Comparison of ENCODE assay signal across 14 cellular contexts in genomic region chr10:97921581-97922377, GRCh38.
DNase-seq lines count a peak whose midpoint lies in the region; ATAC-seq and TF ChIP-seq lines count a peak whose summit lies in the region.
"Had no signal": no experiment of that assay in that cellular context is flagged by ENCODE, and none has a peak within 500 bp of the region (broad histone marks: within the 10 kb centered on the region; RNA-seq: fewer than 3 reads in every experiment).

No MANE protein-coding gene starts in this region.

- H3K36me3 ChIP-seq in thyroid gland, result no peaks in the 10 kb centered on the region

- H3K9me3 Mint-ChIP-seq in activated naive CD4-positive, alpha-beta T cell treated with anti-CD3 and anti-CD28 coated beads, Interleukin-2, amount 50 U/mL, for 24 hours, result no peaks in the 10 kb centered on the region
- H3K9me3 Mint-ChIP-seq: activated CD4-positive, alpha-beta T cell treated with anti-CD3 and anti-CD28 coated beads, Interleukin-2, amount 10 ng/mL, durations not matched to agents 24 days and 14 days; activated T-cell treated with anti-CD3 and anti-CD28 coated beads, Interleukin-2, amount 50 U/mL, for 24 hours; CD4-positive, alpha-beta T cell; mesothelial cell of epicardium had no signal

- peaks cover 5% of the 10 kb centered on the region for H3K4me1 Mint-ChIP-seq in activated naive CD4-positive, alpha-beta T cell treated with anti-CD3 and anti-CD28 coated beads, Interleukin-2, amount 50 U/mL, for 24 hours
- H3K4me1 Mint-ChIP-seq: activated CD4-positive, alpha-beta T cell treated with anti-CD3 and anti-CD28 coated beads, Interleukin-2, amount 10 ng/mL, durations not matched to agents 24 days and 14 days; mesothelial cell of epicardium had no signal

- intact Hi-C loops in left ventricle myocardium superior (cut with micrococcal nuclease) (no loop called here), thyroid gland (cut with DNase I) (no loop called here)

- TF ChIP-seq POLR2A in thyroid gland (IDR thresholded peaks at IDR 0.05), result no peak

- no peak overlapping the region for H3K4me3 ChIP-seq in thyroid gland (replicated peaks in 1 of 3)

- H3K27ac ChIP-seq in thyroid gland, result peak overlapping the region; percentile 3 to 67 (median 56)

- no peak for DNase-seq in activated naive CD4-positive, alpha-beta T cell (lab: John Stamatoyannopoulos, UW)
- peak; percentile 2 for DNase-seq in amniotic epithelial cell (ENCODE audit: low read depth)
- peak; percentile 73 for DNase-seq in left ventricle myocardium superior
- peak; percentile 88 to 90 for DNase-seq in thyroid gland
- no peak for DNase-seq in islet precursor cell
- DNase-seq in HuH-7 (ENCODE audit: low spot score), result no peak
- no peak for DNase-seq in NCI-H1105 treated with DMSO at 0.1 percent for 48 hours (lab: John Stamatoyannopoulos, UW)
- DNase-seq: activated CD4-positive, alpha-beta T cell treated with anti-CD3 and anti-CD28 coated beads, Interleukin-2, amount 10 ng/mL, durations not matched to agents 24 days and 14 days; activated T-cell treated with anti-CD3 and anti-CD28 coated beads, Interleukin-2, amount 50 U/mL, for 24 hours; CD4-positive, alpha-beta T cell; SIG-M5; T-helper 9 cell had no signal

- no peak for TF ChIP-seq CTCF in thyroid gland (IDR thresholded peaks at IDR 0.05)

- H3K4me3 Mint-ChIP-seq in activated naive CD4-positive, alpha-beta T cell treated with anti-CD3 and anti-CD28 coated beads, Interleukin-2, amount 50 U/mL, for 24 hours, result no peak overlapping the region
- H3K4me3 Mint-ChIP-seq: activated CD4-positive, alpha-beta T cell treated with anti-CD3 and anti-CD28 coated beads, Interleukin-2, amount 10 ng/mL, durations not matched to agents 24 days and 14 days; activated T-cell treated with anti-CD3 and anti-CD28 coated beads, Interleukin-2, amount 50 U/mL, for 24 hours; CD4-positive, alpha-beta T cell; mesothelial cell of epicardium had no signal

- ATAC-seq in left ventricle myocardium superior, result peak; percentile 92

- 16 to 19% methylated on average over 9 of the region's 9 CpGs for WGBS in thyroid gland, 2 donors

- H3K27me3 Mint-ChIP-seq in activated naive CD4-positive, alpha-beta T cell treated with anti-CD3 and anti-CD28 coated beads, Interleukin-2, amount 50 U/mL, for 24 hours, result peaks cover 7% of the 10 kb centered on the region

- no peaks in the 10 kb centered on the region for H3K9me3 ChIP-seq in thyroid gland

- no peaks in the 10 kb centered on the region for H3K27me3 ChIP-seq in thyroid gland

- H3K27ac Mint-ChIP-seq in activated naive CD4-positive, alpha-beta T cell treated with anti-CD3 and anti-CD28 coated beads, Interleukin-2, amount 50 U/mL, for 24 hours, result peak overlapping the region; percentile 46
- H3K27ac Mint-ChIP-seq: activated CD4-positive, alpha-beta T cell treated with anti-CD3 and anti-CD28 coated beads, Interleukin-2, amount 10 ng/mL, durations not matched to agents 24 days and 14 days; activated T-cell treated with anti-CD3 and anti-CD28 coated beads, Interleukin-2, amount 50 U/mL, for 24 hours; CD4-positive, alpha-beta T cell; mesothelial cell of epicardium had no signal

- peaks cover 20 to 23% of the 10 kb centered on the region in 2 donors for H3K4me1 ChIP-seq in thyroid gland

- H3K36me3 Mint-ChIP-seq in activated naive CD4-positive, alpha-beta T cell treated with anti-CD3 and anti-CD28 coated beads, Interleukin-2, amount 50 U/mL, for 24 hours, result no peaks in the 10 kb centered on the region
- H3K36me3 Mint-ChIP-seq: mesothelial cell of epicardium had no signal

Comparison
In these comparisons a context has a peak if more than half of its experiments do, and no peak if none do; other contexts are left out.
1. DNase-seq: peak in amniotic epithelial cell (single experiment), left ventricle myocardium superior (single experiment) and thyroid gland (2 of 2); none in activated naive CD4-positive, alpha-beta T cell (0 of 4), islet precursor cell (single experiment), HuH-7 (single experiment) and NCI-H1105 treated with DMSO at 0.1 percent for 48 hours (single experiment).